24 cellular contexts compared by ENCODE assay signal in the genomic region with DNA sequence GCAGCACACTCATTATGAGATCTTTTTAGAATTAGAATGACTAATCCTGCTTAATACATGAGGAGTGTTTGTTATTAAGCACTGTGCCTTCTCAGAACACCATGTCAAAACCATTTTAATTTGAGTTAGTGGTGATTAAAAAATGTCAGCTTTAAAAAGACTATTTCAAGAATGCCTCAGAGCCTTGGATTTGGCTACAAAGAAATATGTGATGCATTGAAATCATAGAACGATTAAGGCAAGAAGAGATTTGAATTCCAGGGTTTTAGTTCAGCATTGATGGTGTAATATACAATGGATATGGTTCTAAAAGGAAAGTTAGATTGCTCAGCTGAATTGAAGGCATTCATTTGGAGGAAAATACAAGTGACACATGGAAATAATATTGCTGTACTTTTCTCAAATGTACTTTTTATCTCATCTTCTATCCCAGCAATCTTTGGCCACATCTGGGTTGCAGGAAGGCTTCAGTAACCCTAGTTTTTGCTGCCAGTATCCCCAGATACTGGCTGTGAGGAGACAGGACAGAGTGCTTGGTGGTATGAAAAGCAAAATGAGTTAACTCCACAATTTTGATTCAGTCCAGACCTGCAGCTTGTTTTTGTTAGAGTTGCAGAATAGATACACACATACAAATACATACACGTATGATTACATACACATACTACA.
"Had no signal": no experiment of that assay in that cellular context is flagged by ENCODE, and none has a peak within 500 bp of the region (broad histone marks: within the 10 kb centered on the region; RNA-seq: fewer than 3 reads in every experiment).

No MANE protein-coding gene starts in this region.

- H3K4me1 ChIP-seq: transverse colon had no signal

- ATAC-seq: body of pancreas; effector memory CD8-positive, alpha-beta T cell; naive thymus-derived CD4-positive, alpha-beta T cell; stimulated activated naive B cell treated with anti-CD40 and anti-IgM and Interleukin-4, amounts not matched to agents 10 μg/mL and 1 μg/mL and 100 μg/mL, for 72 hours had no signal

- H3K4me3 ChIP-seq: body of pancreas, cardiac muscle cell, coronary artery, ovary, transverse colon had no signal

- H3K9me3 ChIP-seq: body of pancreas, ovary, transverse colon had no signal

- H3K36me3 ChIP-seq: cardiac muscle cell, ovary, transverse colon had no signal

- H3K27ac ChIP-seq: body of pancreas, cardiac muscle cell, coronary artery, ovary, transverse colon, VCaP had no signal

- H3K27me3 ChIP-seq: body of pancreas, cardiac muscle cell, ovary, transverse colon had no signal

- DNase-seq: activated CD4-positive, alpha-beta T cell treated with anti-CD3 and anti-CD28 coated beads for 4 hours; activated CD4-positive, alpha-beta T cell treated with anti-CD3 and anti-CD28 coated beads, Interleukin-2, amount 50 U/mL, for 4 hours; activated CD8-positive, alpha-beta memory T cell treated with anti-CD3 and anti-CD28 coated beads for 24 hours; activated effector memory CD4-positive, alpha-beta T cell treated with Interleukin-2 at 50 U/mL for 16 hours; activated naive CD4-positive, alpha-beta T cell treated with anti-CD3 and anti-CD28 coated beads for 36 hours; activated naive CD8-positive, alpha-beta T cell treated with anti-CD3 and anti-CD28 coated beads, Interleukin-2, amount 10 ng/mL, durations not matched to agents 7 days and 5 days; anterior cingulate cortex; body of pancreas; cerebellar nuclear complex; effector memory CD8-positive, alpha-beta T cell; erythroblast; foreskin melanocyte; kidney glomerular epithelial cell; naive thymus-derived CD4-positive, alpha-beta T cell; ovary; stimulated activated CD4-positive, alpha-beta T cell treated with anti-CD3 and anti-CD28 coated beads, Interleukin-15, amount 100 ng/mL, for 24 hours; stimulated activated CD4-positive, alpha-beta T cell treated with anti-CD3 and anti-CD28 coated beads, Interleukin-2, amount 100 ng/mL, for 24 hours; stimulated activated naive B cell treated with anti-CD40 and anti-IgM and Interleukin-4, amounts not matched to agents 10 μg/mL and 1 μg/mL and 100 μg/mL, for 72 hours; SW 1271; T-helper 9 cell; transverse colon had no signal
